ENCODE assay signal across 1 cellular context in genomic region chr14:35332517-35333346, GRCh38.
TF ChIP-seq lines count a peak whose summit lies in the region.

No MANE protein-coding gene starts in this region.

TF ChIP-seq in IMR-90, 13 proteins besides CTCF, POLR2A, EP300 and RAD21 (continued from another document):
- TF ChIP-seq MAZ (IDR thresholded peaks at IDR 0.05; ENCODE audit: borderline replicate concordance, low read depth, low read length): no peak
- no peak for TF ChIP-seq USF2 (IDR thresholded peaks at IDR 0.05; ENCODE audit: low read depth, low read length)
